In the genomic region with DNA sequence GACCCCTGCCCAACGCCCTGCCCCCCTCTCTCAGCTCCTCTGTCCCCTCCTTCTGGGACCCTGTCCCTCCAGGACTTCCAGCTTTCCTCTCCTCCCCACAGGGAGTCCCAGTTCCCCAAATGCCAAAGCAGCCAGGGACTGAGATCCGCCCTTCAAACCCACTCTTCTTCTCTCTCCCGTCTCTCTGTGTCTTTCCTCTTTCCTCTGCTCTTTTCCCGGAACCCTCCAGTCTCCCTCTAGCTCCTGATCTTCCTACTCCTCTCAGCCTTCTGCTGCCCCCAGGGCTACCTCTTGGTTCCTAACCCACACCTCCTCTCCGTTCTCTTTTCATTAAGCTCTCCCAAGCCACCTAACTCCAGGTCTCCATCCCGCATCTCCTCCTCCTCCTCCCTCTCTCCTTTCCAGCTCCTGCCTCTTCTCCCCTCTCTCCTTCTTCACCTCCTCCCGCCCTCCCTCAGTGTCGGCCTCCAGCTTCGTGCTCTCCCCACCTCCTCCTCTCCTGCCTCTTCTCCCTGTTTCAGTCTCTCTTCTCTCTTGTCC, we compare ENCODE assay signal across 1 cellular context.
TF ChIP-seq lines count a peak whose summit lies in the region.

A gene (minus strand): TSS at position 536 of the 540 bp plus-strand sequence. CDS start 555 bp downstream, outside the sequence.

TF ChIP-seq in HEK293, 187 proteins besides CTCF, POLR2A, EP300 and RAD21 (continued from another document and continues in another):
- TF ChIP-seq, protein P1, sequence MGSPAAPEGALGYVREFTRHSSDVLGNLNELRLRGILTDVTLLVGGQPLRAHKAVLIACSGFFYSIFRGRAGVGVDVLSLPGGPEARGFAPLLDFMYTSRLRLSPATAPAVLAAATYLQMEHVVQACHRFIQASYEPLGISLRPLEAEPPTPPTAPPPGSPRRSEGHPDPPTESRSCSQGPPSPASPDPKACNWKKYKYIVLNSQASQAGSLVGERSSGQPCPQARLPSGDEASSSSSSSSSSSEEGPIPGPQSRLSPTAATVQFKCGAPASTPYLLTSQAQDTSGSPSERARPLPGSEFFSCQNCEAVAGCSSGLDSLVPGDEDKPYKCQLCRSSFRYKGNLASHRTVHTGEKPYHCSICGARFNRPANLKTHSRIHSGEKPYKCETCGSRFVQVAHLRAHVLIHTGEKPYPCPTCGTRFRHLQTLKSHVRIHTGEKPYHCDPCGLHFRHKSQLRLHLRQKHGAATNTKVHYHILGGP (tag by site-specific recombination; IDR thresholded peaks at IDR 0.05) = no peak
- TF ChIP-seq, protein P2, sequence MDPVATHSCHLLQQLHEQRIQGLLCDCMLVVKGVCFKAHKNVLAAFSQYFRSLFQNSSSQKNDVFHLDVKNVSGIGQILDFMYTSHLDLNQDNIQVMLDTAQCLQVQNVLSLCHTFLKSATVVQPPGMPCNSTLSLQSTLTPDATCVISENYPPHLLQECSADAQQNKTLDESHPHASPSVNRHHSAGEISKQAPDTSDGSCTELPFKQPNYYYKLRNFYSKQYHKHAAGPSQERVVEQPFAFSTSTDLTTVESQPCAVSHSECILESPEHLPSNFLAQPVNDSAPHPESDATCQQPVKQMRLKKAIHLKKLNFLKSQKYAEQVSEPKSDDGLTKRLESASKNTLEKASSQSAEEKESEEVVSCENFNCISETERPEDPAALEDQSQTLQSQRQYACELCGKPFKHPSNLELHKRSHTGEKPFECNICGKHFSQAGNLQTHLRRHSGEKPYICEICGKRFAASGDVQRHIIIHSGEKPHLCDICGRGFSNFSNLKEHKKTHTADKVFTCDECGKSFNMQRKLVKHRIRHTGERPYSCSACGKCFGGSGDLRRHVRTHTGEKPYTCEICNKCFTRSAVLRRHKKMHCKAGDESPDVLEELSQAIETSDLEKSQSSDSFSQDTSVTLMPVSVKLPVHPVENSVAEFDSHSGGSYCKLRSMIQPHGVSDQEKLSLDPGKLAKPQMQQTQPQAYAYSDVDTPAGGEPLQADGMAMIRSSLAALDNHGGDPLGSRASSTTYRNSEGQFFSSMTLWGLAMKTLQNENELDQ (tag by site-specific recombination; IDR thresholded peaks at IDR 0.05; ENCODE audit: low read depth) = no peak
- no peak for TF ChIP-seq ZNF341 (tag by site-specific recombination; IDR thresholded peaks at IDR 0.05; ENCODE audit: low read depth)
- TF ChIP-seq ZNF558 (tag by site-specific recombination; IDR thresholded peaks at IDR 0.05) = no peak
- TF ChIP-seq ZNF24 (tag by site-specific recombination; IDR thresholded peaks at IDR 0.05) = no peak
- TF ChIP-seq ZNF155 (tag by site-specific recombination; IDR thresholded peaks at IDR 0.05) = no peak
- TF ChIP-seq ZNF510 (tag by site-specific recombination; IDR thresholded peaks at IDR 0.05; ENCODE audit: insufficient replicate concordance) = no peak
- TF ChIP-seq ZNF433 (tag by site-specific recombination; IDR thresholded peaks at IDR 0.05; ENCODE audit: low read depth) = no peak
- TF ChIP-seq ZNF629 (tag by site-specific recombination; IDR thresholded peaks at IDR 0.05) = no peak
- TF ChIP-seq SP3 (tag by site-specific recombination; IDR thresholded peaks at IDR 0.05) = no peak; the same call in none of the 2 replicates
- TF ChIP-seq, protein P3, sequence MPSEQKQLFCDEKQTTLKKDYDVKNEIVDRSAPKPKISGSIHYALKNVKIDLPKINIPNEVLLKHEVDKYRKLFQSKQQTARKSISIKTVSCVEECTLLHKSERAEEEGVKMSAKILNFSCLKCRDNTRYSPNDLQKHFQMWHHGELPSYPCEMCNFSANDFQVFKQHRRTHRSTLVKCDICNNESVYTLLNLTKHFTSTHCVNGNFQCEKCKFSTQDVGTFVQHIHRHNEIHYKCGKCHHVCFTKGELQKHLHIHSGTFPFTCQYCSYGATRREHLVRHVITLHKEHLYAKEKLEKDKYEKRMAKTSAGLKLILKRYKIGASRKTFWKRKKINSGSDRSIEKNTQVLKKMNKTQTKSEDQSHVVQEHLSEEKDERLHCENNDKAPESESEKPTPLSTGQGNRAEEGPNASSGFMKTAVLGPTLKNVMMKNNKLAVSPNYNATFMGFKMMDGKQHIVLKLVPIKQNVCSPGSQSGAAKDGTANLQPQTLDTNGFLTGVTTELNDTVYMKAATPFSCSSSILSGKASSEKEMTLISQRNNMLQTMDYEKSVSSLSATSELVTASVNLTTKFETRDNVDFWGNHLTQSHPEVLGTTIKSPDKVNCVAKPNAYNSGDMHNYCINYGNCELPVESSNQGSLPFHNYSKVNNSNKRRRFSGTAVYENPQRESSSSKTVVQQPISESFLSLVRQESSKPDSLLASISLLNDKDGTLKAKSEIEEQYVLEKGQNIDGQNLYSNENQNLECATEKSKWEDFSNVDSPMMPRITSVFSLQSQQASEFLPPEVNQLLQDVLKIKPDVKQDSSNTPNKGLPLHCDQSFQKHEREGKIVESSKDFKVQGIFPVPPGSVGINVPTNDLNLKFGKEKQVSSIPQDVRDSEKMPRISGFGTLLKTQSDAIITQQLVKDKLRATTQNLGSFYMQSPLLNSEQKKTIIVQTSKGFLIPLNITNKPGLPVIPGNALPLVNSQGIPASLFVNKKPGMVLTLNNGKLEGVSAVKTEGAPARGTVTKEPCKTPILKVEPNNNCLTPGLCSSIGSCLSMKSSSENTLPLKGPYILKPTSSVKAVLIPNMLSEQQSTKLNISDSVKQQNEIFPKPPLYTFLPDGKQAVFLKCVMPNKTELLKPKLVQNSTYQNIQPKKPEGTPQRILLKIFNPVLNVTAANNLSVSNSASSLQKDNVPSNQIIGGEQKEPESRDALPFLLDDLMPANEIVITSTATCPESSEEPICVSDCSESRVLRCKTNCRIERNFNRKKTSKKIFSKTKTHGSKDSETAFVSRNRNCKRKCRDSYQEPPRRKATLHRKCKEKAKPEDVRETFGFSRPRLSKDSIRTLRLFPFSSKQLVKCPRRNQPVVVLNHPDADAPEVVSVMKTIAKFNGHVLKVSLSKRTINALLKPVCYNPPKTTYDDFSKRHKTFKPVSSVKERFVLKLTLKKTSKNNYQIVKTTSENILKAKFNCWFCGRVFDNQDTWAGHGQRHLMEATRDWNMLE (tag by site-specific recombination; conservative IDR thresholded peaks at IDR 0.05; ENCODE audit: low read depth) = no peak
- peak; percentile 34; the same call in 1 of the 2 replicates for TF ChIP-seq KLF7 (tag by site-specific recombination; IDR thresholded peaks at IDR 0.05; ENCODE audit: borderline replicate concordance)
- TF ChIP-seq ZNF473 (tag by site-specific recombination; IDR thresholded peaks at IDR 0.05) = no peak
- no peak for TF ChIP-seq ZNF747 (tag by site-specific recombination; IDR thresholded peaks at IDR 0.05)
- TF ChIP-seq SETDB1 (IDR thresholded peaks at IDR 0.05; ENCODE audit: insufficient read length, low read length) = no peak
- TF ChIP-seq, protein P4, sequence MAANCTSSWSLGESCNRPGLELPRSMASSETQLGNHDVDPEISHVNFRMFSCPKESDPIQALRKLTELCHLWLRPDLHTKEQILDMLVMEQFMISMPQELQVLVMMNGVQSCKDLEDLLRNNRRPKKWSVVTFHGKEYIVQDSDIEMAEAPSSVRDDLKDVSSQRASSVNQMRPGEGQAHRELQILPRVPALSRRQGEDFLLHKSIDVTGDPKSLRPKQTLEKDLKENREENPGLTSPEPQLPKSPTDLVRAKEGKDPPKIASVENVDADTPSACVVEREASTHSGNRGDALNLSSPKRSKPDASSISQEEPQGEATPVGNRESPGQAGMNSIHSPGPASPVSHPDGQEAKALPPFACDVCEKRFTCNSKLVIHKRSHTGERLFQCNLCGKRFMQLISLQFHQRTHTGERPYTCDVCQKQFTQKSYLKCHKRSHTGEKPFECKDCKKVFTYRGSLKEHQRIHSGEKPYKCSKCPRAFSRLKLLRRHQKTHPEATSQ (tag by site-specific recombination; IDR thresholded peaks at IDR 0.05) = no peak
- TF ChIP-seq ZNF174 (tag by site-specific recombination; IDR thresholded peaks at IDR 0.05) = no peak
- TF ChIP-seq KLF10 (tag by site-specific recombination; IDR thresholded peaks at IDR 0.05) = no peak
- no peak for TF ChIP-seq ZNF354C (tag by site-specific recombination; IDR thresholded peaks at IDR 0.05; ENCODE audit: borderline replicate concordance, low read depth)
- TF ChIP-seq, protein P5, sequence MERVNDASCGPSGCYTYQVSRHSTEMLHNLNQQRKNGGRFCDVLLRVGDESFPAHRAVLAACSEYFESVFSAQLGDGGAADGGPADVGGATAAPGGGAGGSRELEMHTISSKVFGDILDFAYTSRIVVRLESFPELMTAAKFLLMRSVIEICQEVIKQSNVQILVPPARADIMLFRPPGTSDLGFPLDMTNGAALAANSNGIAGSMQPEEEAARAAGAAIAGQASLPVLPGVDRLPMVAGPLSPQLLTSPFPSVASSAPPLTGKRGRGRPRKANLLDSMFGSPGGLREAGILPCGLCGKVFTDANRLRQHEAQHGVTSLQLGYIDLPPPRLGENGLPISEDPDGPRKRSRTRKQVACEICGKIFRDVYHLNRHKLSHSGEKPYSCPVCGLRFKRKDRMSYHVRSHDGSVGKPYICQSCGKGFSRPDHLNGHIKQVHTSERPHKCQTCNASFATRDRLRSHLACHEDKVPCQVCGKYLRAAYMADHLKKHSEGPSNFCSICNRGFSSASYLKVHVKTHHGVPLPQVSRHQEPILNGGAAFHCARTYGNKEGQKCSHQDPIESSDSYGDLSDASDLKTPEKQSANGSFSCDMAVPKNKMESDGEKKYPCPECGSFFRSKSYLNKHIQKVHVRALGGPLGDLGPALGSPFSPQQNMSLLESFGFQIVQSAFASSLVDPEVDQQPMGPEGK (tag by site-specific recombination; IDR thresholded peaks at IDR 0.05) = no peak
- TF ChIP-seq, protein P6, sequence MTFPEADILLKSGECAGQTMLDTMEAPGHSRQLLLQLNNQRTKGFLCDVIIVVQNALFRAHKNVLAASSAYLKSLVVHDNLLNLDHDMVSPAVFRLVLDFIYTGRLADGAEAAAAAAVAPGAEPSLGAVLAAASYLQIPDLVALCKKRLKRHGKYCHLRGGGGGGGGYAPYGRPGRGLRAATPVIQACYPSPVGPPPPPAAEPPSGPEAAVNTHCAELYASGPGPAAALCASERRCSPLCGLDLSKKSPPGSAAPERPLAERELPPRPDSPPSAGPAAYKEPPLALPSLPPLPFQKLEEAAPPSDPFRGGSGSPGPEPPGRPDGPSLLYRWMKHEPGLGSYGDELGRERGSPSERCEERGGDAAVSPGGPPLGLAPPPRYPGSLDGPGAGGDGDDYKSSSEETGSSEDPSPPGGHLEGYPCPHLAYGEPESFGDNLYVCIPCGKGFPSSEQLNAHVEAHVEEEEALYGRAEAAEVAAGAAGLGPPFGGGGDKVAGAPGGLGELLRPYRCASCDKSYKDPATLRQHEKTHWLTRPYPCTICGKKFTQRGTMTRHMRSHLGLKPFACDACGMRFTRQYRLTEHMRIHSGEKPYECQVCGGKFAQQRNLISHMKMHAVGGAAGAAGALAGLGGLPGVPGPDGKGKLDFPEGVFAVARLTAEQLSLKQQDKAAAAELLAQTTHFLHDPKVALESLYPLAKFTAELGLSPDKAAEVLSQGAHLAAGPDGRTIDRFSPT (tag by site-specific recombination; IDR thresholded peaks at IDR 0.05) = no peak
- peak; percentile 63 for TF ChIP-seq ZBTB48 (tag by site-specific recombination; IDR thresholded peaks at IDR 0.05)
- TF ChIP-seq ZNF670 (tag by site-specific recombination; IDR thresholded peaks at IDR 0.05; ENCODE audit: low read depth) = no peak
- TF ChIP-seq ZFP41 (tag by site-specific recombination; IDR thresholded peaks at IDR 0.05; ENCODE audit: borderline replicate concordance) = no peak
- TF ChIP-seq ZNF830 (tag by site-specific recombination; IDR thresholded peaks at IDR 0.05; ENCODE audit: low read depth) = no peak
- no peak for TF ChIP-seq BCL11A (tag by site-specific recombination; IDR thresholded peaks at IDR 0.05; ENCODE audit: low read depth)
- TF ChIP-seq OSR2 (tag by site-specific recombination; IDR thresholded peaks at IDR 0.05) = 0 out of 2 replicates have a peak, but pooled peaks have one; percentile 38
- TF ChIP-seq ZNF202 (tag by site-specific recombination; IDR thresholded peaks at IDR 0.05; ENCODE audit: borderline replicate concordance) = no peak
- TF ChIP-seq ZNF214 (tag by site-specific recombination; IDR thresholded peaks at IDR 0.05; ENCODE audit: borderline replicate concordance) = no peak
- TF ChIP-seq, protein P7, sequence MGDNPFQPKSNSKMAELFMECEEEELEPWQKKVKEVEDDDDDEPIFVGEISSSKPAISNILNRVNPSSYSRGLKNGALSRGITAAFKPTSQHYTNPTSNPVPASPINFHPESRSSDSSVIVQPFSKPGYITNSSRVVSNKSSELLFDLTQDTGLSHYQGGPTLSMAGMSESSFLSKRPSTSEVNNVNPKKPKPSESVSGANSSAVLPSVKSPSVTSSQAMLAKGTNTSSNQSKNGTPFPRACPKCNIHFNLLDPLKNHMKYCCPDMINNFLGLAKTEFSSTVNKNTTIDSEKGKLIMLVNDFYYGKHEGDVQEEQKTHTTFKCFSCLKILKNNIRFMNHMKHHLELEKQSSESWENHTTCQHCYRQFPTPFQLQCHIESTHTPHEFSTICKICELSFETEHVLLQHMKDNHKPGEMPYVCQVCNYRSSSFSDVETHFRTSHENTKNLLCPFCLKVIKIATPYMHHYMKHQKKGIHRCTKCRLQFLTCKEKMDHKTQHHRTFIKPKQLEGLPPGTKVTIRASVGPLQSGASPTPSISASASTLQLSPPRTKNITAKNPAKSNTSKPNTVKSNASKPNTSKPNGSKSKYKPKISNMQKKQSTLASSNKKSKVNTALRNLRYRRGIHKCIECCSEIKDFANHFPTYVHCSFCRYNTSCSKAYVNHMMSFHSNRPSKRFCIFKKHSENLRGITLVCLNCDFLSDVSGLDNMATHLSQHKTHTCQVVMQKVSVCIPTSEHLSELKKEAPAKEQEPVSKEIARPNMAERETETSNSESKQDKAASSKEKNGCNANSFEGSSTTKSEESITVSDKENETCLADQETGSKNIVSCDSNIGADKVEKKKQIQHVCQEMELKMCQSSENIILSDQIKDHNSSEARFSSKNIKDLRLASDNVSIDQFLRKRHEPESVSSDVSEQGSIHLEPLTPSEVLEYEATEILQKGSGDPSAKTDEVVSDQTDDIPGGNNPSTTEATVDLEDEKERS (tag by site-specific recombination; IDR thresholded peaks at IDR 0.05) = no peak
- TF ChIP-seq, protein P8, sequence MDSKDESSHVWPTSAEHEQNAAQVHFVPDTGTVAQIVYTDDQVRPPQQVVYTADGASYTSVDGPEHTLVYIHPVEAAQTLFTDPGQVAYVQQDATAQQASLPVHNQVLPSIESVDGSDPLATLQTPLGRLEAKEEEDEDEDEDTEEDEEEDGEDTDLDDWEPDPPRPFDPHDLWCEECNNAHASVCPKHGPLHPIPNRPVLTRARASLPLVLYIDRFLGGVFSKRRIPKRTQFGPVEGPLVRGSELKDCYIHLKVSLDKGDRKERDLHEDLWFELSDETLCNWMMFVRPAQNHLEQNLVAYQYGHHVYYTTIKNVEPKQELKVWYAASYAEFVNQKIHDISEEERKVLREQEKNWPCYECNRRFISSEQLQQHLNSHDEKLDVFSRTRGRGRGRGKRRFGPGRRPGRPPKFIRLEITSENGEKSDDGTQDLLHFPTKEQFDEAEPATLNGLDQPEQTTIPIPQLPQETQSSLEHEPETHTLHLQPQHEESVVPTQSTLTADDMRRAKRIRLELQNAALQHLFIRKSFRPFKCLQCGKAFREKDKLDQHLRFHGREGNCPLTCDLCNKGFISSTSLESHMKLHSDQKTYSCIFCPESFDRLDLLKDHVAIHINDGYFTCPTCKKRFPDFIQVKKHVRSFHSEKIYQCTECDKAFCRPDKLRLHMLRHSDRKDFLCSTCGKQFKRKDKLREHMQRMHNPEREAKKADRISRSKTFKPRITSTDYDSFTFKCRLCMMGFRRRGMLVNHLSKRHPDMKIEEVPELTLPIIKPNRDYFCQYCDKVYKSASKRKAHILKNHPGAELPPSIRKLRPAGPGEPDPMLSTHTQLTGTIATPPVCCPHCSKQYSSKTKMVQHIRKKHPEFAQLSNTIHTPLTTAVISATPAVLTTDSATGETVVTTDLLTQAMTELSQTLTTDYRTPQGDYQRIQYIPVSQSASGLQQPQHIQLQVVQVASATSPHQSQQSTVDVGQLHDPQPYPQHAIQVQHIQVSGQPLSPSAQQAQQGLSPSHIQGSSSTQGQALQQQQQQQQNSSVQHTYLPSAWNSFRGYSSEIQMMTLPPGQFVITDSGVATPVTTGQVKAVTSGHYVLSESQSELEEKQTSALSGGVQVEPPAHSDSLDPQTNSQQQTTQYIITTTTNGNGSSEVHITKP (tag by site-specific recombination; IDR thresholded peaks at IDR 0.05) = no peak
- TF ChIP-seq ZNF658 (tag by site-specific recombination; IDR thresholded peaks at IDR 0.05) = no peak
